In the genomic region with DNA sequence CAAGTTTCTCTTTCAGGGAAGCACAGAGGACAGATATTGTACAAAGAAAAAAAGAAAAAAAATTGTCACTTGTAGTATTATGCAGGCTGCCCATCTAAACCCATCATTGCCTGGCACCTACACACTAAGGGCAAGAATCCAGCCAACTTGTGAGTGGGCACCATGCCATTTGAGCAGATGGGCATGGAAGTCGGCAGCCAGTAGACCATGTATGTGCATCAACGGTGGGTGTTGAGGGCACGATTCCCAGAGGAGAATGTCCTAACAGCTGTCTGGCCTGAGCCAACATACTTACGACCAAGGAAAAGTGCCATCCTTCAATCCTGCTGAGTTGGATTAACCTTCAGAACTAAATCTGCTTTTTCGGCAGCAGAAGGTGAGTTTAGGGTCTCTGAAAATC, we compare ENCODE assay signal across 25 cellular contexts.
DNase-seq lines count a peak whose midpoint lies in the region; ATAC-seq lines count a peak whose summit lies in the region.
"Had no signal": no experiment of that assay in that cellular context is flagged by ENCODE, and none has a peak within 500 bp of the region (broad histone marks: within the 10 kb centered on the region; RNA-seq: fewer than 3 reads in every experiment).

No MANE protein-coding gene starts in this region.

- H3K27ac Mint-ChIP-seq in stimulated activated naive B cell treated with anti-CD40 and anti-IgM and Interleukin-4, amounts not matched to agents 10 μg/mL and 1 μg/mL and 100 μg/mL, for 72 hours, result no peak overlapping the region
- H3K27ac Mint-ChIP-seq in naive thymus-derived CD8-positive, alpha-beta T cell, result peak overlapping the region in 3 of 10 donors; percentile 10 to 37 (median 27)
- H3K27ac Mint-ChIP-seq: progenitor cell of endocrine pancreas had no signal

- H3K4me1 Mint-ChIP-seq in stimulated activated naive B cell treated with anti-CD40 and anti-IgM and Interleukin-4, amounts not matched to agents 10 μg/mL and 1 μg/mL and 100 μg/mL, for 72 hours, result peaks cover 4 to 24% of the 10 kb centered on the region in 2 donors
- H3K4me1 Mint-ChIP-seq in naive thymus-derived CD8-positive, alpha-beta T cell, result peaks cover 18 to 50% (median 47%) of the 10 kb centered on the region in 4 donors
- H3K4me1 Mint-ChIP-seq: neural crest cell had no signal

- H3K4me3 Mint-ChIP-seq in stimulated activated naive B cell treated with anti-CD40 and anti-IgM and Interleukin-4, amounts not matched to agents 10 μg/mL and 1 μg/mL and 100 μg/mL, for 72 hours, result no peak overlapping the region
- H3K4me3 Mint-ChIP-seq in naive thymus-derived CD8-positive, alpha-beta T cell, result peak overlapping the region in 1 of 10 donors; percentile 14
- H3K4me3 Mint-ChIP-seq: neural crest cell had no signal

- H3K36me3 Mint-ChIP-seq in stimulated activated naive B cell treated with anti-CD40 and anti-IgM and Interleukin-4, amounts not matched to agents 10 μg/mL and 1 μg/mL and 100 μg/mL, for 72 hours, result peaks cover 17 to 22% of the 10 kb centered on the region in 2 donors
- peaks cover 0 to 62% (median 26%) of the 10 kb centered on the region in 3 donors for H3K36me3 Mint-ChIP-seq in naive thymus-derived CD8-positive, alpha-beta T cell

- no peak for ATAC-seq in stimulated activated naive B cell treated with anti-CD40 and anti-IgM and Interleukin-4, amounts not matched to agents 10 μg/mL and 1 μg/mL and 100 μg/mL, for 72 hours (replicated peaks)
- no peak for ATAC-seq in GM18870 (IDR thresholded peaks at IDR 0.05; ENCODE audit: unreplicated experiment)
- ATAC-seq in naive thymus-derived CD8-positive, alpha-beta T cell, result no peak
- ATAC-seq: upper lobe of right lung had no signal

- no peaks in the 10 kb centered on the region for H3K27me3 Mint-ChIP-seq in stimulated activated naive B cell treated with anti-CD40 and anti-IgM and Interleukin-4, amounts not matched to agents 10 μg/mL and 1 μg/mL and 100 μg/mL, for 72 hours
- H3K27me3 Mint-ChIP-seq in naive thymus-derived CD8-positive, alpha-beta T cell, result no peaks in the 10 kb centered on the region
- H3K27me3 Mint-ChIP-seq: IgD-negative memory B cell, progenitor cell of endocrine pancreas had no signal

- peak; percentile 49 for DNase-seq in Ammon's horn (ENCODE audit: low spot score)
- peak; percentile 2 for DNase-seq in MG63
- peak; percentile 85 for DNase-seq in NCI-H524 treated with DMSO at 0.1 percent for 48 hours (lab: John Stamatoyannopoulos, UW)
- peak; percentile 54 for DNase-seq in inferior parietal cortex (ENCODE audit: extremely low spot score)
- DNase-seq in stimulated activated CD4-positive, alpha-beta T cell treated with anti-CD3 and anti-CD28 coated beads, Interleukin-1b, Interleukin-23, amount 100 ng/mL, for 48 hours, result no peak
- no peak for DNase-seq in stimulated activated naive B cell treated with anti-CD40 and anti-IgM and Interleukin-4, amounts not matched to agents 10 μg/mL and 1 μg/mL and 100 μg/mL, for 72 hours
- DNase-seq in naive thymus-derived CD8-positive, alpha-beta T cell, result no peak
- DNase-seq: activated CD4-positive, alpha-beta T cell treated with anti-CD3 and anti-CD28 coated beads for 4 hours; activated CD8-positive, alpha-beta memory T cell treated with anti-CD3 and anti-CD28 coated beads for 24 hours; activated gamma-delta T cell treated with Interleukin-2 at 50 U/mL for 16 hours; activated T-cell treated with anti-CD3 and anti-CD28 coated beads, Interleukin-2, amount 50 U/mL, for 1 hour; adrenal gland; BE2C; Caco-2; esophagus squamous epithelium; NCI-H1436; NCI-H748 treated with DMSO at 0.1 percent for 48 hours; upper lobe of right lung had no signal

- H3K9me3 ChIP-seq in MG63, result no peaks in the 10 kb centered on the region
- H3K9me3 ChIP-seq: adrenal gland, BE2C, breast epithelium, Caco-2, esophagus squamous epithelium, upper lobe of right lung had no signal

- no peaks in the 10 kb centered on the region for H3K36me3 ChIP-seq in MG63
- H3K36me3 ChIP-seq: adrenal gland, BE2C, breast epithelium, esophagus squamous epithelium, upper lobe of right lung had no signal

- no peaks in the 10 kb centered on the region for H3K9me3 Mint-ChIP-seq in stimulated activated naive B cell treated with anti-CD40 and anti-IgM and Interleukin-4, amounts not matched to agents 10 μg/mL and 1 μg/mL and 100 μg/mL, for 72 hours
- H3K9me3 Mint-ChIP-seq in naive thymus-derived CD8-positive, alpha-beta T cell, result no peaks in the 10 kb centered on the region
- H3K9me3 Mint-ChIP-seq: IgD-negative memory B cell, neural crest cell had no signal

- no peaks in the 10 kb centered on the region for H3K27me3 ChIP-seq in MG63
- H3K27me3 ChIP-seq: adrenal gland, BE2C, breast epithelium, esophagus squamous epithelium, upper lobe of right lung had no signal

- H3K4me3 ChIP-seq in MG63, result no peak overlapping the region
- H3K4me3 ChIP-seq: adrenal gland, breast epithelium, coronary artery, esophagus squamous epithelium, SK-N-MC, upper lobe of right lung had no signal

- POLR2A ChIA-PET in naive thymus-derived CD8-positive, alpha-beta T cell (lab: Charles Lee), result no interaction called here

Comparison
In these comparisons a context has a peak if more than half of its experiments do, and no peak if none do; other contexts are left out.
1. DNase-seq: peak in Ammon's horn (single experiment), MG63 (single experiment), NCI-H524 treated with DMSO at 0.1 percent for 48 hours (single experiment) and inferior parietal cortex (single experiment); none in stimulated activated CD4-positive, alpha-beta T cell treated with anti-CD3 and anti-CD28 coated beads, Interleukin-1b, Interleukin-23, amount 100 ng/mL, for 48 hours (single experiment), stimulated activated naive B cell treated with anti-CD40 and anti-IgM and Interleukin-4, amounts not matched to agents 10 μg/mL and 1 μg/mL and 100 μg/mL, for 72 hours (single experiment) and naive thymus-derived CD8-positive, alpha-beta T cell (0 of 10).